ENCODE assay signal across 9 cellular contexts in genomic region chr1:200473698-200474371, GRCh38.
DNase-seq lines count a peak whose midpoint lies in the region; ATAC-seq, FAIRE-seq and TF ChIP-seq lines count a peak whose summit lies in the region.
"Had no signal": no experiment of that assay in that cellular context is flagged by ENCODE, and none has a peak within 500 bp of the region (broad histone marks: within the 10 kb centered on the region; RNA-seq: fewer than 3 reads in every experiment).

No MANE protein-coding gene starts in this region.

- no peaks in the 10 kb centered on the region for H3K9me3 ChIP-seq in T-helper 17 cell (ENCODE audit: control insufficient read depth, low read length, poor library complexity, severe bottlenecking)
- no peaks in the 10 kb centered on the region for H3K9me3 ChIP-seq in prostate gland

- H3K36me3 Mint-ChIP-seq in T-helper 17 cell (ENCODE audit: low read depth) = peaks cover 3% of the 10 kb centered on the region

- H3K27me3 ChIP-seq in prostate gland (replicated peaks; ENCODE audit: insufficient read depth) = no peaks in the 10 kb centered on the region

- no peaks in the 10 kb centered on the region for H3K36me3 ChIP-seq in prostate gland

- no peak overlapping the region for H3K27ac ChIP-seq in prostate gland

- no peak for FAIRE-seq in H54 (lab: Jason Lieb, UNC)
- FAIRE-seq: G401.6 had no signal

- peaks cover 18% of the 10 kb centered on the region for H3K4me1 Mint-ChIP-seq in T-helper 17 cell

- peak overlapping the region; percentile 86 for H3K27ac Mint-ChIP-seq in T-helper 17 cell

- H3K4me3 ChIP-seq in prostate gland = no peak overlapping the region

- no peaks in the 10 kb centered on the region for H3K4me1 ChIP-seq in prostate gland (replicated peaks)

- WGBS in prostate gland = 52% methylated on average over 12 of the region's 12 CpGs

- H3K4me3 Mint-ChIP-seq in T-helper 17 cell = peak overlapping the region; percentile 88

- no peak for TF ChIP-seq POLR2A in H54 (IDR thresholded peaks at IDR 0.05; ENCODE audit: low read depth, low read length)
- TF ChIP-seq POLR2A in prostate gland (IDR thresholded peaks at IDR 0.05) = no peak

- TF ChIP-seq CTCF in prostate gland (IDR thresholded peaks at IDR 0.05) = no peak

- peak; percentile 46 for DNase-seq in activated naive CD4-positive, alpha-beta T cell treated with Interleukin-2 at 50 U/mL for 16 hours
- no peak for DNase-seq in activated naive CD4-positive, alpha-beta T cell treated with anti-CD3 and anti-CD28 coated beads, Interleukin-2, amount 50 U/mL, for 16 hours
- DNase-seq in T-helper 17 cell (no peak), H54 (ENCODE audit: insufficient read length, low spot score) (no peak), NCI-H748 (lab: John Stamatoyannopoulos, UW; ENCODE audit: unreplicated experiment) (no peak), prostate gland (ENCODE audit: low spot score) (no peak)
- peak; percentile 43 for DNase-seq in stimulated activated CD4-positive, alpha-beta T cell treated with anti-CD3 and anti-CD28 coated beads, Interleukin-4, amount 100 ng/mL, for 24 hours

- peak; percentile 72 for ATAC-seq in HG02870 (IDR thresholded peaks at IDR 0.05; ENCODE audit: unreplicated experiment)
- ATAC-seq in T-helper 17 cell = peak; percentile 45

- H3K27me3 Mint-ChIP-seq in T-helper 17 cell = peaks cover 32% of the 10 kb centered on the region

- intact Hi-C loops in prostate gland (cut with DNase I) = no loop called here

Comparison
In these comparisons a context has a peak if more than half of its experiments do, and no peak if none do; other contexts are left out.
1. DNase-seq: peak in activated naive CD4-positive, alpha-beta T cell treated with Interleukin-2 at 50 U/mL for 16 hours (single experiment) and stimulated activated CD4-positive, alpha-beta T cell treated with anti-CD3 and anti-CD28 coated beads, Interleukin-4, amount 100 ng/mL, for 24 hours (single experiment); none in activated naive CD4-positive, alpha-beta T cell treated with anti-CD3 and anti-CD28 coated beads, Interleukin-2, amount 50 U/mL, for 16 hours (single experiment), T-helper 17 cell (0 of 3), H54 (single experiment), NCI-H748 (single experiment) and prostate gland (single experiment).